1 cellular context compared by ENCODE assay signal in genomic region chr1:76238094-76238551, GRCh38.
A peak's percentile ranks its signal among the peaks of the same experiment; 100 is the strongest.
TF ChIP-seq lines count a peak whose summit lies in the region.

No MANE protein-coding gene starts in this region.

TF ChIP-seq in H1, 55 proteins besides CTCF, POLR2A, EP300 and RAD21 (continued from another document):
- TF ChIP-seq, protein P1, sequence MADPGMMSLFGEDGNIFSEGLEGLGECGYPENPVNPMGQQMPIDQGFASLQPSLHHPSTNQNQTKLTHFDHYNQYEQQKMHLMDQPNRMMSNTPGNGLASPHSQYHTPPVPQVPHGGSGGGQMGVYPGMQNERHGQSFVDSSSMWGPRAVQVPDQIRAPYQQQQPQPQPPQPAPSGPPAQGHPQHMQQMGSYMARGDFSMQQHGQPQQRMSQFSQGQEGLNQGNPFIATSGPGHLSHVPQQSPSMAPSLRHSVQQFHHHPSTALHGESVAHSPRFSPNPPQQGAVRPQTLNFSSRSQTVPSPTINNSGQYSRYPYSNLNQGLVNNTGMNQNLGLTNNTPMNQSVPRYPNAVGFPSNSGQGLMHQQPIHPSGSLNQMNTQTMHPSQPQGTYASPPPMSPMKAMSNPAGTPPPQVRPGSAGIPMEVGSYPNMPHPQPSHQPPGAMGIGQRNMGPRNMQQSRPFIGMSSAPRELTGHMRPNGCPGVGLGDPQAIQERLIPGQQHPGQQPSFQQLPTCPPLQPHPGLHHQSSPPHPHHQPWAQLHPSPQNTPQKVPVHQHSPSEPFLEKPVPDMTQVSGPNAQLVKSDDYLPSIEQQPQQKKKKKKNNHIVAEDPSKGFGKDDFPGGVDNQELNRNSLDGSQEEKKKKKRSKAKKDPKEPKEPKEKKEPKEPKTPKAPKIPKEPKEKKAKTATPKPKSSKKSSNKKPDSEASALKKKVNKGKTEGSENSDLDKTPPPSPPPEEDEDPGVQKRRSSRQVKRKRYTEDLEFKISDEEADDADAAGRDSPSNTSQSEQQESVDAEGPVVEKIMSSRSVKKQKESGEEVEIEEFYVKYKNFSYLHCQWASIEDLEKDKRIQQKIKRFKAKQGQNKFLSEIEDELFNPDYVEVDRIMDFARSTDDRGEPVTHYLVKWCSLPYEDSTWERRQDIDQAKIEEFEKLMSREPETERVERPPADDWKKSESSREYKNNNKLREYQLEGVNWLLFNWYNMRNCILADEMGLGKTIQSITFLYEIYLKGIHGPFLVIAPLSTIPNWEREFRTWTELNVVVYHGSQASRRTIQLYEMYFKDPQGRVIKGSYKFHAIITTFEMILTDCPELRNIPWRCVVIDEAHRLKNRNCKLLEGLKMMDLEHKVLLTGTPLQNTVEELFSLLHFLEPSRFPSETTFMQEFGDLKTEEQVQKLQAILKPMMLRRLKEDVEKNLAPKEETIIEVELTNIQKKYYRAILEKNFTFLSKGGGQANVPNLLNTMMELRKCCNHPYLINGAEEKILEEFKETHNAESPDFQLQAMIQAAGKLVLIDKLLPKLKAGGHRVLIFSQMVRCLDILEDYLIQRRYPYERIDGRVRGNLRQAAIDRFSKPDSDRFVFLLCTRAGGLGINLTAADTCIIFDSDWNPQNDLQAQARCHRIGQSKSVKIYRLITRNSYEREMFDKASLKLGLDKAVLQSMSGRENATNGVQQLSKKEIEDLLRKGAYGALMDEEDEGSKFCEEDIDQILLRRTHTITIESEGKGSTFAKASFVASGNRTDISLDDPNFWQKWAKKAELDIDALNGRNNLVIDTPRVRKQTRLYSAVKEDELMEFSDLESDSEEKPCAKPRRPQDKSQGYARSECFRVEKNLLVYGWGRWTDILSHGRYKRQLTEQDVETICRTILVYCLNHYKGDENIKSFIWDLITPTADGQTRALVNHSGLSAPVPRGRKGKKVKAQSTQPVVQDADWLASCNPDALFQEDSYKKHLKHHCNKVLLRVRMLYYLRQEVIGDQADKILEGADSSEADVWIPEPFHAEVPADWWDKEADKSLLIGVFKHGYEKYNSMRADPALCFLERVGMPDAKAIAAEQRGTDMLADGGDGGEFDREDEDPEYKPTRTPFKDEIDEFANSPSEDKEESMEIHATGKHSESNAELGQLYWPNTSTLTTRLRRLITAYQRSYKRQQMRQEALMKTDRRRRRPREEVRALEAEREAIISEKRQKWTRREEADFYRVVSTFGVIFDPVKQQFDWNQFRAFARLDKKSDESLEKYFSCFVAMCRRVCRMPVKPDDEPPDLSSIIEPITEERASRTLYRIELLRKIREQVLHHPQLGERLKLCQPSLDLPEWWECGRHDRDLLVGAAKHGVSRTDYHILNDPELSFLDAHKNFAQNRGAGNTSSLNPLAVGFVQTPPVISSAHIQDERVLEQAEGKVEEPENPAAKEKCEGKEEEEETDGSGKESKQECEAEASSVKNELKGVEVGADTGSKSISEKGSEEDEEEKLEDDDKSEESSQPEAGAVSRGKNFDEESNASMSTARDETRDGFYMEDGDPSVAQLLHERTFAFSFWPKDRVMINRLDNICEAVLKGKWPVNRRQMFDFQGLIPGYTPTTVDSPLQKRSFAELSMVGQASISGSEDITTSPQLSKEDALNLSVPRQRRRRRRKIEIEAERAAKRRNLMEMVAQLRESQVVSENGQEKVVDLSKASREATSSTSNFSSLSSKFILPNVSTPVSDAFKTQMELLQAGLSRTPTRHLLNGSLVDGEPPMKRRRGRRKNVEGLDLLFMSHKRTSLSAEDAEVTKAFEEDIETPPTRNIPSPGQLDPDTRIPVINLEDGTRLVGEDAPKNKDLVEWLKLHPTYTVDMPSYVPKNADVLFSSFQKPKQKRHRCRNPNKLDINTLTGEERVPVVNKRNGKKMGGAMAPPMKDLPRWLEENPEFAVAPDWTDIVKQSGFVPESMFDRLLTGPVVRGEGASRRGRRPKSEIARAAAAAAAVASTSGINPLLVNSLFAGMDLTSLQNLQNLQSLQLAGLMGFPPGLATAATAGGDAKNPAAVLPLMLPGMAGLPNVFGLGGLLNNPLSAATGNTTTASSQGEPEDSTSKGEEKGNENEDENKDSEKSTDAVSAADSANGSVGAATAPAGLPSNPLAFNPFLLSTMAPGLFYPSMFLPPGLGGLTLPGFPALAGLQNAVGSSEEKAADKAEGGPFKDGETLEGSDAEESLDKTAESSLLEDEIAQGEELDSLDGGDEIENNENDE (IDR thresholded peaks at IDR 0.05; ENCODE audit: insufficient replicate concordance, low read length), result no peak
- TF ChIP-seq TEAD4 (IDR thresholded peaks at IDR 0.05; ENCODE audit: low read depth, low read length) (peak; percentile 24; the same call in 1 of the 2 replicates), MAFK (IDR thresholded peaks at IDR 0.05; ENCODE audit: low read depth, low read length) (no peak), CBX5 (IDR thresholded peaks at IDR 0.05; ENCODE audit: low read depth, low read length) (no peak), SAP30 (IDR thresholded peaks at IDR 0.05; ENCODE audit: insufficient read depth, insufficient replicate concordance, low read length) (no peak), SIX5 (IDR thresholded peaks at IDR 0.05; ENCODE audit: low read depth, low read length) (no peak), CBX8 (IDR thresholded peaks at IDR 0.05; ENCODE audit: borderline replicate concordance, low read depth, low read length) (no peak)
